Comparison of ENCODE assay signal across 21 cellular contexts in genomic region chr9:111762546-111762945, GRCh38. TPM values are rescaled to one million over a fixed set of nuclear protein-coding genes. Genes with fewer than 3 reads are reported as not detected.
DNase-seq lines count a peak whose midpoint lies in the region; ATAC-seq and TF ChIP-seq lines count a peak whose summit lies in the region.
"Had no signal": no experiment of that assay in that cellular context is flagged by ENCODE, and none has a peak within 500 bp of the region (broad histone marks: within the 10 kb centered on the region; RNA-seq: fewer than 3 reads in every experiment).

No MANE protein-coding gene starts in this region.

- no peaks in the 10 kb centered on the region for H3K36me3 ChIP-seq in IMR-90 (ENCODE audit: control insufficient read depth, insufficient read depth, low read length)
- H3K36me3 ChIP-seq: HAP-1 had no signal

- H3K79me1 ChIP-seq in IMR-90 (ENCODE audit: low read depth in 1 of 2, low read length in 2 of 2) = 0 out of 4 replicates have a peak, but pooled peaks cover 0 to 4% of the 10 kb centered on the region in 2 experiments

- no peak for TF ChIP-seq RAD21 in IMR-90 (IDR thresholded peaks at IDR 0.05; ENCODE audit: low read length)

- no peak overlapping the region for H4K8ac ChIP-seq in IMR-90 (ENCODE audit: low read depth in 2 of 2, low read length in 2 of 2)

- H3K18ac ChIP-seq in IMR-90 (ENCODE audit: low read depth, low read length) = no peak overlapping the region

- H3K9ac ChIP-seq in IMR-90 (ENCODE audit: low read depth, low read length) = no peak overlapping the region
- H3K9ac ChIP-seq: BLaER1 treated with 17β-estradiol and CSF1 and Interleukin-3, amounts not matched to agents 10 nM and 100 nM had no signal

- peaks cover 1% of the 10 kb centered on the region; the same call in 1 of the 2 replicates for H3K9me3 ChIP-seq in IMR-90 (ENCODE audit: control insufficient read depth, insufficient read depth, low read length)
- H3K9me3 ChIP-seq: Caco-2 had no signal

- H2AK5ac ChIP-seq in IMR-90 (ENCODE audit: low read depth, low read length) = no peak overlapping the region

- H2BK120ac ChIP-seq in IMR-90 (ENCODE audit: low read depth, low read length) = no peak overlapping the region

- no peak overlapping the region for H3K23ac ChIP-seq in IMR-90 (ENCODE audit: low read depth, low read length)

- no CpG with 5 or more reads among the region's 2 CpGs for WGBS in IMR-90 (ENCODE audit: extremely low coverage in 2 of 2, insufficient read length in 1 of 2), 2 experiments

- no peak overlapping the region for H3K4ac ChIP-seq in IMR-90 (ENCODE audit: low read depth, low read length)

- peak overlapping the region; percentile 55 for H2BK5ac ChIP-seq in IMR-90 (ENCODE audit: low read depth, low read length, poor library complexity, severe bottlenecking)

- H2BK20ac ChIP-seq in IMR-90 (ENCODE audit: low read depth, low read length) = no peak overlapping the region

- dilution Hi-C loops in IMR-90 (cut with HindIII; ENCODE audit: low sequenced_read_pairs, unreplicated experiment) = no loop called here

- H3K4me1 ChIP-seq in IMR-90 (ENCODE audit: control insufficient read depth, insufficient read depth, low read length) = peaks cover 3% of the 10 kb centered on the region; the same call in 1 of the 2 replicates
- H3K4me1 ChIP-seq: Caco-2, HAP-1 had no signal

- H3K4me1 Mint-ChIP-seq in osteocyte (ENCODE audit: unreplicated experiment) (peaks cover 19% of the 10 kb centered on the region), mesothelial cell of epicardium (peaks cover 3% of the 10 kb centered on the region)
- peaks cover 4% of the 10 kb centered on the region for H3K4me1 Mint-ChIP-seq in activated CD8-positive, alpha-beta T cell treated with anti-CD3 and anti-CD28 coated beads for 36 hours (ENCODE audit: low read depth)

- H3K27ac Mint-ChIP-seq in osteocyte (ENCODE audit: unreplicated experiment) = peak overlapping the region; percentile 43
- H3K27ac Mint-ChIP-seq in mesothelial cell of epicardium = no peak overlapping the region
- H3K27ac Mint-ChIP-seq in activated CD8-positive, alpha-beta T cell treated with anti-CD3 and anti-CD28 coated beads for 36 hours = no peak overlapping the region
- H3K27ac Mint-ChIP-seq: CD4-positive, alpha-beta memory T cell; GM23338; IgD-negative memory B cell had no signal

- H3K36me3 Mint-ChIP-seq in osteocyte (ENCODE audit: unreplicated experiment) (peaks cover 10% of the 10 kb centered on the region), mesothelial cell of epicardium (peaks cover 15% of the 10 kb centered on the region)
- H3K36me3 Mint-ChIP-seq in activated CD8-positive, alpha-beta T cell treated with anti-CD3 and anti-CD28 coated beads for 36 hours (ENCODE audit: low read depth) = peaks cover 6% of the 10 kb centered on the region

- BruUV-seq in IMR-90 (replicated peaks; lab: Mats Ljungman, UMichigan) = no TSS peak

- H3K56ac ChIP-seq in IMR-90 (ENCODE audit: extremely low read depth, insufficient read depth, low read length) = no peak overlapping the region

- H3K14ac ChIP-seq in IMR-90 (replicated peaks; ENCODE audit: low read depth, low read length) = no peak overlapping the region

- TF ChIP-seq POLR2A in IMR-90 (IDR thresholded peaks at IDR 0.05; ENCODE audit: low read depth, low read length) = no peak

- H3K4me3 ChIP-seq in IMR-90 (ENCODE audit: insufficient read depth, low read depth, low read length) (no peak overlapping the region), fibroblast of pulmonary artery (replicated peaks; ENCODE audit: low read depth, low read length) (no peak overlapping the region)
- H3K4me3 ChIP-seq: BLaER1 treated with 17β-estradiol and CSF1 and Interleukin-3, amounts not matched to agents 10 nM and 100 nM; GM23338; HAP-1 had no signal

- H3K9me3 Mint-ChIP-seq in osteocyte (ENCODE audit: unreplicated experiment) (peaks cover 13% of the 10 kb centered on the region), mesothelial cell of epicardium (peaks cover 15% of the 10 kb centered on the region)
- H3K9me3 Mint-ChIP-seq in activated CD8-positive, alpha-beta T cell treated with anti-CD3 and anti-CD28 coated beads for 36 hours = peaks cover 11% of the 10 kb centered on the region

- no peak overlapping the region for H2AK9ac ChIP-seq in IMR-90 (replicated peaks; ENCODE audit: low read depth, low read length, poor library complexity)

- in situ Hi-C loops in IMR-90 (cut with MboI; ENCODE audit: low sequenced_read_pairs) = loop anchor here (5.0 to 25.0 kb wide), 3 partner anchors 315 to 950 kb away; partner anchors contain the start of gene INIP

- H3K4me3 Mint-ChIP-seq in osteocyte (ENCODE audit: unreplicated experiment) = no peak overlapping the region
- H3K4me3 Mint-ChIP-seq in mesothelial cell of epicardium = no peak overlapping the region
- no peak overlapping the region for H3K4me3 Mint-ChIP-seq in activated CD8-positive, alpha-beta T cell treated with anti-CD3 and anti-CD28 coated beads for 36 hours
- H3K4me3 Mint-ChIP-seq: CD4-positive, alpha-beta memory T cell; GM23338; IgD-negative memory B cell had no signal

- DNase-seq in IMR-90 (peak; percentile 24), amniotic epithelial cell (ENCODE audit: low read depth) (peak; percentile 24), fibroblast of pulmonary artery (ENCODE audit: low read depth) (peak; percentile 55), osteocyte (ENCODE audit: extremely low spot score, unreplicated experiment) (no peak), mesothelial cell of epicardium (ENCODE audit: low spot score in 2 of 2, unreplicated experiment in 2 of 2) (no peak)
- DNase-seq in activated CD8-positive, alpha-beta T cell treated with anti-CD3 and anti-CD28 coated beads for 36 hours = no peak
- DNase-seq: Caco-2; CD4-positive, alpha-beta memory T cell; DND-41; NCI-H1105 treated with DMSO at 0.1 percent for 48 hours; NCI-H2081; NCI-H2171; NCI-H524 treated with DMSO at 0.1 percent for 48 hours had no signal

- no peak overlapping the region for H2AFZ ChIP-seq in IMR-90 (replicated peaks; ENCODE audit: low read length, poor library complexity)
- H2AFZ ChIP-seq: GM23338 had no signal

- CTCF ChIA-PET in IMR-90 (lab: Yijun Ruan, JAX) = no interaction called here
- CTCF ChIA-PET in activated CD8-positive, alpha-beta T cell treated with anti-CD3 and anti-CD28 coated beads for 36 hours (lab: Charles Lee) = interaction anchor here (8.8 kb wide), 1 partner anchor 311 kb away, joined by 122 read pairs; no protein-coding TSS in a partner anchor

- H2BK15ac ChIP-seq in IMR-90 (ENCODE audit: low read depth, low read length) = no peak overlapping the region

- peak overlapping the region; percentile 27; the same call in 1 of the 2 replicates for H3K4me2 ChIP-seq in IMR-90 (ENCODE audit: low read depth, low read length)
- H3K4me2 ChIP-seq: BLaER1 treated with 17β-estradiol and CSF1 and Interleukin-3, amounts not matched to agents 10 nM and 100 nM; GM23338 had no signal

- no peaks in the 10 kb centered on the region for H3K27me3 Mint-ChIP-seq in osteocyte (ENCODE audit: unreplicated experiment)
- no peaks in the 10 kb centered on the region for H3K27me3 Mint-ChIP-seq in mesothelial cell of epicardium (ENCODE audit: low read depth)
- no peaks in the 10 kb centered on the region for H3K27me3 Mint-ChIP-seq in activated CD8-positive, alpha-beta T cell treated with anti-CD3 and anti-CD28 coated beads for 36 hours
- H3K27me3 Mint-ChIP-seq: CD4-positive, alpha-beta memory T cell; IgD-negative memory B cell had no signal

- H4K20me1 ChIP-seq in IMR-90 (ENCODE audit: insufficient read depth, low read length) = no peaks in the 10 kb centered on the region
- H4K20me1 ChIP-seq: BLaER1 treated with 17β-estradiol and CSF1 and Interleukin-3, amounts not matched to agents 10 nM and 100 nM had no signal

- H4K5ac ChIP-seq in IMR-90 (ENCODE audit: low read depth, low read length) = no peak overlapping the region

- no peak overlapping the region for H4K91ac ChIP-seq in IMR-90 (ENCODE audit: insufficient read depth, low read depth, low read length)

- no peaks in the 10 kb centered on the region for H3K27me3 ChIP-seq in IMR-90 (ENCODE audit: control insufficient read depth, insufficient read depth, low read length)
- H3K27me3 ChIP-seq: BLaER1 treated with 17β-estradiol and CSF1 and Interleukin-3, amounts not matched to agents 10 nM and 100 nM had no signal

- H3K27ac ChIP-seq in IMR-90 (ENCODE audit: insufficient read depth, low read length) = no peak overlapping the region
- H3K27ac ChIP-seq: BLaER1 treated with 17β-estradiol and CSF1 and Interleukin-3, amounts not matched to agents 10 nM and 100 nM had no signal

- intact Hi-C loops in IMR-90 (cut with micrococcal nuclease) = loop anchor here (5.0 to 10.0 kb wide), 2 partner anchors 180 to 572 kb away; partner anchors contain the start of gene PTBP3
- intact Hi-C loops in activated CD8-positive, alpha-beta T cell treated with anti-CD3 and anti-CD28 coated beads for 36 hours (cut with micrococcal nuclease) = loop anchor here (5.0 to 10.0 kb wide), 2 partner anchors 152 to 310 kb away; no protein-coding TSS in a partner anchor

- TF ChIP-seq CTCF in IMR-90 (conservative IDR thresholded peaks at IDR 0.05; ENCODE audit: low read depth, low read length) = no peak
- TF ChIP-seq CTCF in fibroblast of pulmonary artery (IDR thresholded peaks at IDR 0.05; ENCODE audit: low read length, missing control alignments) = no peak
- TF ChIP-seq CTCF in osteocyte (IDR thresholded peaks at IDR 0.05) = no peak
- TF ChIP-seq CTCF in mesothelial cell of epicardium (IDR thresholded peaks at IDR 0.05; ENCODE audit: unreplicated experiment) = no peak
- no peak for TF ChIP-seq CTCF in activated CD8-positive, alpha-beta T cell treated with anti-CD3 and anti-CD28 coated beads for 36 hours (IDR thresholded peaks at IDR 0.05)

- H3K9me1 ChIP-seq in IMR-90 (ENCODE audit: insufficient read depth, low read length) = peaks cover 3% of the 10 kb centered on the region; the same call in 1 of the 2 replicates

- ATAC-seq in IMR-90 (ENCODE audit: low read depth) (no peak), GM19452 (IDR thresholded peaks at IDR 0.05; ENCODE audit: unreplicated experiment) (no peak), HG02642 (IDR thresholded peaks at IDR 0.05; ENCODE audit: poor library complexity, unreplicated experiment) (no peak)
- ATAC-seq in activated CD8-positive, alpha-beta T cell treated with anti-CD3 and anti-CD28 coated beads for 36 hours = no peak
- ATAC-seq: GM23338 had no signal

- POLR2A ChIA-PET in IMR-90 (lab: Charles Lee; ENCODE audit: unreplicated experiment) = interaction anchor here (1.3 kb wide), 1 partner anchor 134 kb away, joined by 4 read pairs; the partner anchor contains the start of gene UGCG
- POLR2A ChIA-PET in activated CD8-positive, alpha-beta T cell treated with anti-CD3 and anti-CD28 coated beads for 36 hours (lab: Charles Lee) = no interaction called here

TF ChIP-seq in IMR-90, 13 proteins besides CTCF, POLR2A, EP300 and RAD21 (continues in another document):
- no peak for TF ChIP-seq RCOR1 (IDR thresholded peaks at IDR 0.05; ENCODE audit: insufficient replicate concordance, low read length)
- TF ChIP-seq CHD1 (IDR thresholded peaks at IDR 0.05; ENCODE audit: low read depth, low read length) = no peak

RNA-seq across cellular contexts. Expression of gene SHOC1, which starts 32.2 kb away (rescaled TPM):
- total RNA-seq in IMR-90 (2012; rRNA removed) = not detected in 2 replicates
- 0.03 TPM in 1 of 2 replicates, not detected in the other for polyA plus RNA-seq in IMR-90 (2012; rRNA removed)
- not detected in 2 replicates for polyA plus RNA-seq in IMR-90 (2012; cell fraction: cytosol; rRNA removed)
- 0.13 TPM in 1 of 2 replicates, not detected in the other for polyA plus RNA-seq in IMR-90 (2012; cell fraction: nucleus; rRNA removed; ENCODE audit: low replicate concordance)
- not detected in 2 replicates for total RNA-seq in osteocyte
- not detected in 3 replicates for total RNA-seq in mesothelial cell of epicardium
- not detected for total RNA-seq in activated CD8-positive, alpha-beta T cell treated with anti-CD3 and anti-CD28 coated beads for 36 hours
- total RNA-seq: Caco-2; CD4-positive, alpha-beta memory T cell; G401; GM23338; OCI-LY7 had no signal
- polyA plus RNA-seq: IgD-negative memory B cell had no signal

Comparison
In these comparisons a context has a peak if more than half of its experiments do, and no peak if none do; other contexts are left out.
1. DNase-seq: peak in IMR-90 (single experiment), amniotic epithelial cell (single experiment) and fibroblast of pulmonary artery (single experiment); none in osteocyte (single experiment), mesothelial cell of epicardium (0 of 2) and activated CD8-positive, alpha-beta T cell treated with anti-CD3 and anti-CD28 coated beads for 36 hours (single experiment).